ENCODE assay signal across 1 cellular context in the genomic region with DNA sequence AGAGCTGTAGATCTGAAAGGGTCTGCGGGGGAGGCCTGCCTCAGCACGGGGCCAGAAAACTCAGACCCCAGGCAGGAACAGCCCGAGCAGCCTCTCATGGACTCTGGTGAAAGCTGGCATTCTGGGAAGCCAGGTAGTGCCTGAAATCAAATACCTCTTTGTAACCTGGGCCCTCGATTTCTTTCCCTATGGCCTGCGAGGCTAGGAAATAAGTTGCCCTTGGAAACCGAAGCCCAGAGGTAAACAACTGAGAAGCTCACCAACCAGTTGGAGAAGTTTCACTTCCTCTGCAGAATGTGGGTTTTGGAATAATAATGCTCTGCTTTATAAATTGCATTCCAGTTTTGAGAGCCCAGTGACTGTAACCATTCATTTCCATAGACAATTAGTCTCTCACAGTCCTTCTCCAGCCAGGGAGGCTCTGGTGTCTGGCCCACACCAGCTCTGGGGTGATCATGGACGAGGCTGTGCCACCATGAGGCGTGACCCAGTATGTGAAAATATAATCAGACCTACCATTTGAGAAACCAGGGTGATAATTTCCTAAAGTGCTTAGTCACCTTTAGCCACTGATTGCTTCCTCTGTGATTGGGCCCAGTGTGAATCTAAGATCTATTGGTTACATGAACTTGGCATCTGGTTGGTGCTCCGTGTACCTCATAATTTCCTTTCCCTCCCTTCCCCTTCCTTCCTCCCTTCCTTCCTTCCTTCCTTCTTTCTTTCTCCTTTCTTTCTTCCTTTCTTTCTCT.
TF ChIP-seq lines count a peak whose summit lies in the region.

No MANE protein-coding gene starts in this region.

TF ChIP-seq in K562, 482 proteins besides CTCF, POLR2A, EP300 and RAD21:
- TF ChIP-seq, protein P1, sequence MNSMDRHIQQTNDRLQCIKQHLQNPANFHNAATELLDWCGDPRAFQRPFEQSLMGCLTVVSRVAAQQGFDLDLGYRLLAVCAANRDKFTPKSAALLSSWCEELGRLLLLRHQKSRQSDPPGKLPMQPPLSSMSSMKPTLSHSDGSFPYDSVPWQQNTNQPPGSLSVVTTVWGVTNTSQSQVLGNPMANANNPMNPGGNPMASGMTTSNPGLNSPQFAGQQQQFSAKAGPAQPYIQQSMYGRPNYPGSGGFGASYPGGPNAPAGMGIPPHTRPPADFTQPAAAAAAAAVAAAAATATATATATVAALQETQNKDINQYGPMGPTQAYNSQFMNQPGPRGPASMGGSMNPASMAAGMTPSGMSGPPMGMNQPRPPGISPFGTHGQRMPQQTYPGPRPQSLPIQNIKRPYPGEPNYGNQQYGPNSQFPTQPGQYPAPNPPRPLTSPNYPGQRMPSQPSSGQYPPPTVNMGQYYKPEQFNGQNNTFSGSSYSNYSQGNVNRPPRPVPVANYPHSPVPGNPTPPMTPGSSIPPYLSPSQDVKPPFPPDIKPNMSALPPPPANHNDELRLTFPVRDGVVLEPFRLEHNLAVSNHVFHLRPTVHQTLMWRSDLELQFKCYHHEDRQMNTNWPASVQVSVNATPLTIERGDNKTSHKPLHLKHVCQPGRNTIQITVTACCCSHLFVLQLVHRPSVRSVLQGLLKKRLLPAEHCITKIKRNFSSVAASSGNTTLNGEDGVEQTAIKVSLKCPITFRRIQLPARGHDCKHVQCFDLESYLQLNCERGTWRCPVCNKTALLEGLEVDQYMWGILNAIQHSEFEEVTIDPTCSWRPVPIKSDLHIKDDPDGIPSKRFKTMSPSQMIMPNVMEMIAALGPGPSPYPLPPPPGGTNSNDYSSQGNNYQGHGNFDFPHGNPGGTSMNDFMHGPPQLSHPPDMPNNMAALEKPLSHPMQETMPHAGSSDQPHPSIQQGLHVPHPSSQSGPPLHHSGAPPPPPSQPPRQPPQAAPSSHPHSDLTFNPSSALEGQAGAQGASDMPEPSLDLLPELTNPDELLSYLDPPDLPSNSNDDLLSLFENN (IDR thresholded peaks at IDR 0.05; ENCODE audit: low read depth in 2 of 2, low read length in 2 of 2): no peak
- TF ChIP-seq, protein P2, sequence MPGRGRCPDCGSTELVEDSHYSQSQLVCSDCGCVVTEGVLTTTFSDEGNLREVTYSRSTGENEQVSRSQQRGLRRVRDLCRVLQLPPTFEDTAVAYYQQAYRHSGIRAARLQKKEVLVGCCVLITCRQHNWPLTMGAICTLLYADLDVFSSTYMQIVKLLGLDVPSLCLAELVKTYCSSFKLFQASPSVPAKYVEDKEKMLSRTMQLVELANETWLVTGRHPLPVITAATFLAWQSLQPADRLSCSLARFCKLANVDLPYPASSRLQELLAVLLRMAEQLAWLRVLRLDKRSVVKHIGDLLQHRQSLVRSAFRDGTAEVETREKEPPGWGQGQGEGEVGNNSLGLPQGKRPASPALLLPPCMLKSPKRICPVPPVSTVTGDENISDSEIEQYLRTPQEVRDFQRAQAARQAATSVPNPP (IDR thresholded peaks at IDR 0.05; ENCODE audit: borderline replicate concordance, insufficient read depth, insufficient read length): no peak
- TF ChIP-seq KDM1A (IDR thresholded peaks at IDR 0.05) (peak in 1 of 2 experiments; percentile 66; a peak in 2 of 4 replicates), MAFG (tag; conservative IDR thresholded peaks at IDR 0.05) (peak; percentile 85), TRIM24 (IDR thresholded peaks at IDR 0.05) (no peak), RFX1 (IDR thresholded peaks at IDR 0.05) (0 out of 2 replicates have a peak, but pooled peaks have one; percentile 16), C11orf30 (IDR thresholded peaks at IDR 0.05; ENCODE audit: low read depth) (peak; percentile 76), NFE2L1 (tag; IDR thresholded peaks at IDR 0.05; ENCODE audit: borderline replicate concordance, low read depth) (peak; percentile 41; the same call in 1 of the 2 replicates), TOE1 (IDR thresholded peaks at IDR 0.05; ENCODE audit: borderline replicate concordance) (no peak), TOE1 (CRISPR knock-in tag; IDR thresholded peaks at IDR 0.05; ENCODE audit: borderline replicate concordance, low read depth) (no peak), MAFK (IDR thresholded peaks at IDR 0.05; ENCODE audit: low read length) (peak; percentile 57), ZNF384 (IDR thresholded peaks at IDR 0.05; ENCODE audit: low read depth, low read length) (no peak), RAD51 (IDR thresholded peaks at IDR 0.05; ENCODE audit: borderline replicate concordance, low read depth) (no peak), MAFF (IDR thresholded peaks at IDR 0.05; ENCODE audit: low read length) (peak; percentile 68), BACH1 (tag; IDR thresholded peaks at IDR 0.05) (peak; percentile 73; the same call in 1 of the 2 replicates), RCOR1 (IDR thresholded peaks at IDR 0.05; ENCODE audit: borderline replicate concordance in 1 of 2, low read depth in 2 of 2, low read length in 2 of 2) (peak in 1 of 2 experiments; percentile 78; a peak in 2 of 4 replicates), KDM4B (IDR thresholded peaks at IDR 0.05; ENCODE audit: borderline replicate concordance in 2 of 2, low read depth in 1 of 2) (no peak), NFE2 (IDR thresholded peaks at IDR 0.05; ENCODE audit: low read depth) (peak; percentile 85), ZNF316 (IDR thresholded peaks at IDR 0.05) (peak; percentile 75), ETV5 (CRISPR knock-in tag; IDR thresholded peaks at IDR 0.05; ENCODE audit: low read depth) (no peak), ETV1 (tag; conservative IDR thresholded peaks at IDR 0.05; ENCODE audit: low read depth) (0 out of 2 replicates have a peak, but pooled peaks have one; percentile 14)
- TF ChIP-seq, protein P3, sequence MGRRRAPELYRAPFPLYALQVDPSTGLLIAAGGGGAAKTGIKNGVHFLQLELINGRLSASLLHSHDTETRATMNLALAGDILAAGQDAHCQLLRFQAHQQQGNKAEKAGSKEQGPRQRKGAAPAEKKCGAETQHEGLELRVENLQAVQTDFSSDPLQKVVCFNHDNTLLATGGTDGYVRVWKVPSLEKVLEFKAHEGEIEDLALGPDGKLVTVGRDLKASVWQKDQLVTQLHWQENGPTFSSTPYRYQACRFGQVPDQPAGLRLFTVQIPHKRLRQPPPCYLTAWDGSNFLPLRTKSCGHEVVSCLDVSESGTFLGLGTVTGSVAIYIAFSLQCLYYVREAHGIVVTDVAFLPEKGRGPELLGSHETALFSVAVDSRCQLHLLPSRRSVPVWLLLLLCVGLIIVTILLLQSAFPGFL (CRISPR knock-in tag; IDR thresholded peaks at IDR 0.05): no peak
- TF ChIP-seq, protein P4, sequence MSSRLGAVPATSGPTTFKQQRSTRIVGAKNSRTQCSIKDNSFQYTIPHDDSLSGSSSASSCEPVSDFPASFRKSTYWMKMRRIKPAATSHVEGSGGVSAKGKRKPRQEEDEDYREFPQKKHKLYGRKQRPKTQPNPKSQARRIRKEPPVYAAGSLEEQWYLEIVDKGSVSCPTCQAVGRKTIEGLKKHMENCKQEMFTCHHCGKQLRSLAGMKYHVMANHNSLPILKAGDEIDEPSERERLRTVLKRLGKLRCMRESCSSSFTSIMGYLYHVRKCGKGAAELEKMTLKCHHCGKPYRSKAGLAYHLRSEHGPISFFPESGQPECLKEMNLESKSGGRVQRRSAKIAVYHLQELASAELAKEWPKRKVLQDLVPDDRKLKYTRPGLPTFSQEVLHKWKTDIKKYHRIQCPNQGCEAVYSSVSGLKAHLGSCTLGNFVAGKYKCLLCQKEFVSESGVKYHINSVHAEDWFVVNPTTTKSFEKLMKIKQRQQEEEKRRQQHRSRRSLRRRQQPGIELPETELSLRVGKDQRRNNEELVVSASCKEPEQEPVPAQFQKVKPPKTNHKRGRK (tag; IDR thresholded peaks at IDR 0.05): peak; percentile 88
